Comparison of ENCODE assay signal across 8 cellular contexts in the genomic region with DNA sequence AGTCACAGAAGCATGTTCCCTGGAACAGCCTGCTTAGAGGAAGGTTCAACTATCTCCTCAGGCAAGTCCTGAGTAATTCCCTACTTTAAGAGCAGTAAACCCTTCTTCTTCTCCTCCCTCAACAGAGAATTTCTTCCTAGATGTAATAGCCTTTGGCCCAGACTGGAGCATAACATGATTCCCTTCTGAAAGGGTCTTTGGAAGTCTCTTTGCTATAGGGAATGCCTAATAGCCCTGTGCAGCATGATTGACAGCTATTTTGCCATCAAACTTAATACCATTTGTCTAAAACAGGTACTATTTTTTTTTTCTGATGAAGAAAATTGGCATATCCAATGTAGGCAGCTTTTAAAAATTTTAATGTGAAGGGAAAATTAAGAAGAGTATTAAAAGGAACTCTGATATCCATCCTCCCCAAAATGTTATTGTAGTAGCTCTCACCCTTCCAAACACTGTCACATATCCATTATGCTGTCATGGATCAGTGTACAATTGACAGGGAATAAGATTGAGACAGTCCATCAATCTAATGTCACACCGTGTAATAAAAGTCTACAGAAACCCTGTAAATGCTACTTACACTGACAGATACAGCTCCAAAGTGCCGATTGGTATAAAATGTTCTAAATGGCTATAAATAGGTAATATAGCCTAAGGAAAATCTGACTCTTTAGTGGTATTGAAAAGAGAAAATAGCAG.
"Had no signal": no experiment of that assay in that cellular context is flagged by ENCODE, and none has a peak within 500 bp of the region (broad histone marks: within the 10 kb centered on the region; RNA-seq: fewer than 3 reads in every experiment).

No MANE protein-coding gene starts in this region.

- H3K36me3 Mint-ChIP-seq: IgD-negative memory B cell had no signal

- H3K9ac ChIP-seq: GM23248 had no signal

- H3K27ac Mint-ChIP-seq: H9, HFFc6, IgD-negative memory B cell had no signal

- ATAC-seq: HepG2 had no signal

- H3K4me3 ChIP-seq: GM23248 had no signal

- H3K9me3 Mint-ChIP-seq: H9, IgD-negative memory B cell had no signal

- H3K27me3 Mint-ChIP-seq: IgD-negative memory B cell had no signal

- H3K27ac ChIP-seq: GM23248 had no signal

- H3K4me3 Mint-ChIP-seq: H9, HFFc6, IgD-negative memory B cell had no signal

- DNase-seq: GM23248, GOT3, H9, HCEC 1CT, HFFc6, KBM-7 had no signal

- H3K4me1 Mint-ChIP-seq: IgD-negative memory B cell had no signal

- H2AFZ ChIP-seq: GM23248 had no signal
